In genomic region chr10:60448246-60448645, GRCh38 we compare ENCODE assay signal across 30 cellular contexts.
"Had no signal": no experiment of that assay in that cellular context is flagged by ENCODE, and none has a peak within 500 bp of the region (broad histone marks: within the 10 kb centered on the region; RNA-seq: fewer than 3 reads in every experiment).

No MANE protein-coding gene starts in this region.

- H3K9me3 Mint-ChIP-seq: activated CD4-positive, alpha-beta memory T cell treated with anti-CD3 and anti-CD28 coated beads for 36 hours; activated naive CD4-positive, alpha-beta T cell treated with anti-CD3 and anti-CD28 coated beads for 36 hours; activated naive CD8-positive, alpha-beta T cell treated with anti-CD3 and anti-CD28 coated beads for 36 hours; activated T-helper 1 cell treated with anti-CD3 and anti-CD28 coated beads, Interleukin-12 subunit alpha, Interleukin-12 subunit beta, Interleukin-2, Interleukin-4 antibody, amounts not matched to agents 30 ng/mL and 10 ng/mL and 1 ng/mL, durations not matched to agents 14 hours and 24 hours and 36 hours; endodermal cell; naive thymus-derived CD8-positive, alpha-beta T cell; neural crest cell had no signal

- H3K79me2 ChIP-seq: hepatocyte, parathyroid adenoma had no signal

- DNase-seq: activated CD4-positive, alpha-beta memory T cell treated with anti-CD3 and anti-CD28 coated beads for 36 hours; activated CD4-positive, alpha-beta T cell treated with anti-CD3 and anti-CD28 coated beads for 48 hours; activated CD8-positive, alpha-beta memory T cell treated with anti-CD3 and anti-CD28 coated beads, Interleukin-2, amount 50 U/mL, for 4 hours; activated effector memory CD4-positive, alpha-beta T cell treated with anti-CD3 and anti-CD28 coated beads, Interleukin-2, amount 50 U/mL, for 16 hours; activated naive CD4-positive, alpha-beta T cell treated with anti-CD3 and anti-CD28 coated beads for 36 hours; activated naive CD8-positive, alpha-beta T cell treated with anti-CD3 and anti-CD28 coated beads for 36 hours; activated T-cell treated with anti-CD3 and anti-CD28 coated beads, Interleukin-2, amount 50 U/mL, for 1 hour; adrenal gland; aorta; body of pancreas; cortex of kidney; endodermal cell; esophagus squamous epithelium; left cardiac atrium; midbrain; naive thymus-derived CD8-positive, alpha-beta T cell; nucleus accumbens; stimulated activated CD4-positive, alpha-beta T cell treated with anti-CD3 and anti-CD28 coated beads, Interleukin-1b, Interleukin-23, amount 100 ng/mL, for 48 hours; stimulated activated naive CD4-positive, alpha-beta T cell; trophoblast cell; WERI-Rb-1 had no signal

- H3K4me2 ChIP-seq: hepatocyte, smooth muscle cell had no signal

- H3K9me3 ChIP-seq: adrenal gland, body of pancreas, esophagus squamous epithelium, gastroesophageal sphincter, right atrium auricular region had no signal

- H3K4me3 ChIP-seq: adrenal gland, body of pancreas, cardiac muscle cell, esophagus squamous epithelium, gastroesophageal sphincter, hepatocyte, right atrium auricular region, smooth muscle cell had no signal

- H3K27ac ChIP-seq: adrenal gland, cardiac muscle cell, esophagus squamous epithelium, gastroesophageal sphincter, hepatocyte, parathyroid adenoma, right atrium auricular region, WERI-Rb-1 had no signal

- H3K27ac Mint-ChIP-seq: activated CD4-positive, alpha-beta memory T cell treated with anti-CD3 and anti-CD28 coated beads for 36 hours; activated naive CD4-positive, alpha-beta T cell treated with anti-CD3 and anti-CD28 coated beads for 36 hours; activated naive CD8-positive, alpha-beta T cell treated with anti-CD3 and anti-CD28 coated beads for 36 hours; endodermal cell; naive thymus-derived CD8-positive, alpha-beta T cell had no signal

- H3K27me3 ChIP-seq: adrenal gland, body of pancreas, cardiac muscle cell, esophagus squamous epithelium, gastroesophageal sphincter, hepatocyte, right atrium auricular region had no signal

- H2AFZ ChIP-seq: hepatocyte, parathyroid adenoma had no signal

- H3K36me3 Mint-ChIP-seq: activated CD4-positive, alpha-beta memory T cell treated with anti-CD3 and anti-CD28 coated beads for 36 hours; activated naive CD8-positive, alpha-beta T cell treated with anti-CD3 and anti-CD28 coated beads for 36 hours; naive thymus-derived CD8-positive, alpha-beta T cell had no signal

- H3K4me3 Mint-ChIP-seq: activated CD4-positive, alpha-beta memory T cell treated with anti-CD3 and anti-CD28 coated beads for 36 hours; activated naive CD4-positive, alpha-beta T cell treated with anti-CD3 and anti-CD28 coated beads for 36 hours; activated naive CD8-positive, alpha-beta T cell treated with anti-CD3 and anti-CD28 coated beads for 36 hours; activated T-helper 1 cell treated with anti-CD3 and anti-CD28 coated beads, Interleukin-12 subunit alpha, Interleukin-12 subunit beta, Interleukin-2, Interleukin-4 antibody, amounts not matched to agents 30 ng/mL and 10 ng/mL and 1 ng/mL, durations not matched to agents 14 hours and 24 hours and 36 hours; endodermal cell; naive thymus-derived CD8-positive, alpha-beta T cell; neural crest cell had no signal

- ATAC-seq: activated CD4-positive, CD25-positive, alpha-beta regulatory T cell treated with anti-CD3 and anti-CD28 coated beads, Interleukin-2, amount 50 U/mL, for 24 hours; body of pancreas; gastroesophageal sphincter; left cardiac atrium; naive thymus-derived CD8-positive, alpha-beta T cell had no signal

- H3K27me3 Mint-ChIP-seq: activated CD4-positive, alpha-beta memory T cell treated with anti-CD3 and anti-CD28 coated beads for 36 hours had no signal

- H3K36me3 ChIP-seq: adrenal gland, cardiac muscle cell, esophagus squamous epithelium, gastroesophageal sphincter, right atrium auricular region, WERI-Rb-1 had no signal

- H3K4me1 ChIP-seq: parathyroid adenoma had no signal

- H3K9ac ChIP-seq: parathyroid adenoma had no signal
